In the genomic region with DNA sequence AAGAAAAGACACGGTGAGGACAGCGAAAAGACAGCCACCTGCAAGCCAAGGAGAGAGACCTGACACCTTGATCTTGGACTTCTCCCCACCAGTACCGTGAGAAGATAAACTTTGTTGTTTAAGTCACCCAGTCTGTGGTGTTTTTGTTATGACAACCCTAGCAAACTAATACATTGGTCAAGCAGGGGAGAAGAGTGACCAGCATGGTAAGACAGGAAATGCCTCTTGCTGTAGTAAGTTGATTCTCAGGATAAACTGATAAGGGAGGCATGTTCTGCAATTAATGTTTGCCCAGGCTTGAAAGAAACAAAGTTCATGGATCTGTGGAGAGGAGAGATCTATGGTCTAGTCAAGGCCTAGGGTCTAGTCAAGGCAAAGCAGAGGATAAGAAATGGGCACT, we compare ENCODE assay signal across 21 cellular contexts.
"Had no signal": no experiment of that assay in that cellular context is flagged by ENCODE, and none has a peak within 500 bp of the region (broad histone marks: within the 10 kb centered on the region; RNA-seq: fewer than 3 reads in every experiment).

No MANE protein-coding gene starts in this region.

- H2AFZ ChIP-seq: neural progenitor cell, parathyroid adenoma had no signal

- H3K27me3 Mint-ChIP-seq: activated CD4-positive, alpha-beta memory T cell treated with anti-CD3 and anti-CD28 coated beads, Interleukin-2, amount 10 ng/mL, durations not matched to agents 7 days and 5 days; activated CD4-positive, alpha-beta T cell treated with anti-CD3 and anti-CD28 coated beads for 36 hours; activated CD8-positive, alpha-beta memory T cell treated with anti-CD3 and anti-CD28 coated beads, Interleukin-2, amount 10 ng/mL, durations not matched to agents 7 days and 5 days; activated T-helper 17 cell treated with anti-CD3 and anti-CD28 coated beads, Interleukin-2, amount 50 U/mL, for 72 hours; memory B cell; naive thymus-derived CD4-positive, alpha-beta T cell had no signal

- DNase-seq: activated CD4-positive, alpha-beta memory T cell treated with anti-CD3 and anti-CD28 coated beads, Interleukin-2, amount 10 ng/mL, durations not matched to agents 7 days and 5 days; activated CD4-positive, alpha-beta T cell treated with anti-CD3 and anti-CD28 coated beads for 36 hours; activated CD8-positive, alpha-beta memory T cell treated with anti-CD3 and anti-CD28 coated beads, Interleukin-2, amount 10 ng/mL, durations not matched to agents 7 days and 5 days; activated naive CD4-positive, alpha-beta T cell treated with Interleukin-2 at 50 U/mL for 16 hours; activated T-cell treated with anti-CD3 and anti-CD28 coated beads, Interleukin-2, amount 50 U/mL, for 1 hour; anterior cingulate cortex; dorsolateral prefrontal cortex; heart left ventricle; kidney glomerular epithelial cell; left ventricle myocardium superior; naive thymus-derived CD4-positive, alpha-beta T cell; SK-N-SH; spleen; stimulated activated naive B cell treated with anti-CD40 and anti-IgM and Interleukin-4, amounts not matched to agents 10 μg/mL and 1 μg/mL and 100 μg/mL, for 72 hours had no signal

- H3K4me3 Mint-ChIP-seq: activated CD4-positive, alpha-beta memory T cell treated with anti-CD3 and anti-CD28 coated beads, Interleukin-2, amount 10 ng/mL, durations not matched to agents 7 days and 5 days; activated CD4-positive, alpha-beta T cell treated with anti-CD3 and anti-CD28 coated beads for 36 hours; activated CD8-positive, alpha-beta memory T cell treated with anti-CD3 and anti-CD28 coated beads, Interleukin-2, amount 10 ng/mL, durations not matched to agents 7 days and 5 days; activated T-helper 17 cell treated with anti-CD3 and anti-CD28 coated beads, Interleukin-2, amount 50 U/mL, for 72 hours; memory B cell; naive thymus-derived CD4-positive, alpha-beta T cell; neural progenitor cell; stimulated activated naive B cell treated with anti-CD40 and anti-IgM and Interleukin-4, amounts not matched to agents 10 μg/mL and 1 μg/mL and 100 μg/mL, for 72 hours; T-helper 2 cell treated with Interferon-gamma antibody and Interleukin-4, amounts not matched to agents 5 μg/mL and 100 μg/mL, for 36 hours; WTC11 had no signal

- H3K9me3 Mint-ChIP-seq: memory B cell; neural progenitor cell; stimulated activated naive B cell treated with anti-CD40 and anti-IgM and Interleukin-4, amounts not matched to agents 10 μg/mL and 1 μg/mL and 100 μg/mL, for 72 hours; WTC11 had no signal

- H3K4me1 ChIP-seq: heart left ventricle, neural progenitor cell, parathyroid adenoma, spleen had no signal

- H3K79me2 ChIP-seq: parathyroid adenoma had no signal

- H3K36me3 Mint-ChIP-seq: activated CD8-positive, alpha-beta memory T cell treated with anti-CD3 and anti-CD28 coated beads, Interleukin-2, amount 10 ng/mL, durations not matched to agents 7 days and 5 days; memory B cell; naive thymus-derived CD4-positive, alpha-beta T cell; stimulated activated naive B cell treated with anti-CD40 and anti-IgM and Interleukin-4, amounts not matched to agents 10 μg/mL and 1 μg/mL and 100 μg/mL, for 72 hours; WTC11 had no signal

- H3K9ac ChIP-seq: neural progenitor cell, parathyroid adenoma, SK-N-SH had no signal

- H3K4me3 ChIP-seq: dorsolateral prefrontal cortex, heart left ventricle, neural progenitor cell, spleen had no signal

- H3K27ac ChIP-seq: dorsolateral prefrontal cortex, epithelial cell of prostate, heart left ventricle, neural progenitor cell, parathyroid adenoma, spleen had no signal

- H3K4me1 Mint-ChIP-seq: activated CD4-positive, alpha-beta memory T cell treated with anti-CD3 and anti-CD28 coated beads, Interleukin-2, amount 10 ng/mL, durations not matched to agents 7 days and 5 days; activated CD4-positive, alpha-beta T cell treated with anti-CD3 and anti-CD28 coated beads for 36 hours; activated CD8-positive, alpha-beta memory T cell treated with anti-CD3 and anti-CD28 coated beads, Interleukin-2, amount 10 ng/mL, durations not matched to agents 7 days and 5 days; activated T-helper 17 cell treated with anti-CD3 and anti-CD28 coated beads, Interleukin-2, amount 50 U/mL, for 72 hours; memory B cell; naive thymus-derived CD4-positive, alpha-beta T cell; neural progenitor cell; stimulated activated naive B cell treated with anti-CD40 and anti-IgM and Interleukin-4, amounts not matched to agents 10 μg/mL and 1 μg/mL and 100 μg/mL, for 72 hours; WTC11 had no signal

- H3K4me2 ChIP-seq: neural progenitor cell, SK-N-SH had no signal

- H3K27me3 ChIP-seq: dorsolateral prefrontal cortex, heart left ventricle, neural progenitor cell, spleen had no signal

- H3K36me3 ChIP-seq: heart left ventricle, neural progenitor cell, spleen had no signal

- H3K27ac Mint-ChIP-seq: activated CD4-positive, alpha-beta memory T cell treated with anti-CD3 and anti-CD28 coated beads, Interleukin-2, amount 10 ng/mL, durations not matched to agents 7 days and 5 days; activated CD4-positive, alpha-beta T cell treated with anti-CD3 and anti-CD28 coated beads for 36 hours; activated CD8-positive, alpha-beta memory T cell treated with anti-CD3 and anti-CD28 coated beads, Interleukin-2, amount 10 ng/mL, durations not matched to agents 7 days and 5 days; activated T-helper 17 cell treated with anti-CD3 and anti-CD28 coated beads, Interleukin-2, amount 50 U/mL, for 72 hours; memory B cell; naive thymus-derived CD4-positive, alpha-beta T cell; neural progenitor cell; stimulated activated naive B cell treated with anti-CD40 and anti-IgM and Interleukin-4, amounts not matched to agents 10 μg/mL and 1 μg/mL and 100 μg/mL, for 72 hours; T-helper 2 cell treated with Interferon-gamma antibody and Interleukin-4, amounts not matched to agents 5 μg/mL and 100 μg/mL, for 36 hours; WTC11 had no signal

- H3K9me3 ChIP-seq: heart left ventricle, SK-N-SH, spleen had no signal
